In genomic region chr17:42997984-42998938, GRCh38 we compare ENCODE assay signal across 8 cellular contexts. TPM values are rescaled to one million over a fixed set of nuclear protein-coding genes. Genes with fewer than 3 reads are reported as not detected.
A peak's percentile ranks its signal among the peaks of the same experiment; 100 is the strongest.
DNase-seq lines count a peak whose midpoint lies in the region; ATAC-seq and TF ChIP-seq lines count a peak whose summit lies in the region.

Gene RPL27, plus strand, starts transcription at chr17:42998419. Its CDS starts 332 bp downstream, at chr17:42998751.

- peak; percentile 90 for ATAC-seq in GM18907 (IDR thresholded peaks at IDR 0.05; ENCODE audit: unreplicated experiment)
- peak; percentile 94 for ATAC-seq in HG03175 (IDR thresholded peaks at IDR 0.05; ENCODE audit: unreplicated experiment)
- ATAC-seq in activated B cell treated with CpG ODN at 0.5 μM for 24 hours (ENCODE audit: low read depth): peak; percentile 95

- peak within 1 kb of the TSS; percentile 98 for H3K4me3 Mint-ChIP-seq in activated B cell treated with CpG ODN at 0.5 μM for 24 hours

- POLR2A ChIA-PET in activated B cell treated with CpG ODN at 0.5 μM for 24 hours (lab: Charles Lee): interaction anchor here (0.5 to 4.4 kb wide), 50 partner anchors 8 to 980 kb away, joined by 3 to 124 read pairs (median 6); partner anchors contain the start of genes AARSD1, AOC2, BECN1 and BRCA1

- peaks cover 60% of the 10 kb centered on the region for H3K36me3 Mint-ChIP-seq in activated B cell treated with CpG ODN at 0.5 μM for 24 hours (ENCODE audit: low read depth)

- TF ChIP-seq CTCF in activated B cell treated with CpG ODN at 0.5 μM for 24 hours (IDR thresholded peaks at IDR 0.05): peak; percentile 78

- CTCF ChIA-PET in activated B cell treated with CpG ODN at 0.5 μM for 24 hours (lab: Charles Lee): interaction anchor here (0.7 to 2.5 kb wide), 23 partner anchors 8 to 420 kb away, joined by 3 to 19 read pairs (median 6); partner anchors contain the start of genes AARSD1, BECN1, IFI35 and NBR1

- H3K27ac Mint-ChIP-seq in activated B cell treated with CpG ODN at 0.5 μM for 24 hours: peak within 1 kb of the TSS; percentile 97

- peak; percentile 97 for DNase-seq in AG08395 (ENCODE audit: low spot score)
- peak; percentile 99 for DNase-seq in NCI-H226
- DNase-seq in activated B cell treated with CpG ODN at 0.5 μM for 24 hours: peak; percentile 95
- peak; percentile 98 for DNase-seq in central memory CD4-positive, alpha-beta T cell
- DNase-seq in iris pigment epithelial cell (ENCODE audit: low read depth): peak; percentile 100
- DNase-seq in stimulated activated CD4-positive, alpha-beta T cell treated with anti-CD3 and anti-CD28 coated beads, Interleukin-12 subunit alpha, Interleukin-12 subunit beta, amount 100 ng/mL, for 4 hours: peak; percentile 92

- peaks cover 31% of the 10 kb centered on the region for H3K4me1 Mint-ChIP-seq in activated B cell treated with CpG ODN at 0.5 μM for 24 hours

- H3K9me3 Mint-ChIP-seq in activated B cell treated with CpG ODN at 0.5 μM for 24 hours: no peaks in the 10 kb centered on the region

- intact Hi-C loops in activated B cell treated with CpG ODN at 0.5 μM for 24 hours (cut with micrococcal nuclease): loop anchor here (1.0 to 2.0 kb wide), 13 partner anchors 8 to 486 kb away; partner anchors contain the start of genes AARSD1, BECN1, BRCA1 and IFI35

- H3K27me3 Mint-ChIP-seq in activated B cell treated with CpG ODN at 0.5 μM for 24 hours: no peaks in the 10 kb centered on the region

RNA-seq across cellular contexts. Expression of gene RPL27, which starts in this region (rescaled TPM):
- 1,189 and 1,266 TPM in 2 replicates for total RNA-seq in activated B cell treated with CpG ODN at 0.5 μM for 24 hours

Comparison
In these comparisons a context has a peak if more than half of its experiments do, and no peak if none do; other contexts are left out.
1. Peak in every context shown above with its lines: DNase-seq and ATAC-seq.